In the genomic region with DNA sequence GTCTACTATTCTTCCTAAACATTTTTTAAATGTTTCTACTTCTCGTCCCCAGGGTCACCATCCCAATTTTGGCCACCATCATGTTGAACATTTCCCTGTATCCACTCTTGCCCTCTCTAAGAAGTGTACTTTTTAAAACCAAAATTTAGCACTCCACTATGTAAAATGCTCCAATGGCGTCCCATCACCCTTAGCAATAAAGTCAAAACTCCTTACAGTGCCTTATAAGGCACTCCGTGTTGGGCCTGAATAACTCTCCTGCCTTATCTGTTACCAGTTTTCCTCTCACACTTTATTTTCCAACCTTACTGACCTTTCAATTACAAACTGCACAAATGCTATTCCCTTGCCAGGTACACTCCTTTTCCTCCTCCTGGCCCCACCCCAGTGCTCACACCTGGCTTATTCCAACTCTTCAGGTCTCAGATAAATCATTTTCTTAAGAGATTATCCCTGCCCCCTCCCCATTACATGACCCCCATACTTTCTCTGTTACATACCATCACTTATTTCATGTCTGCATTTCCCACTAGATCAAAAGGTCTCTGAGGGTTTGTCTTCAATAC, we compare ENCODE assay signal across 9 cellular contexts. TPM values are rescaled to one million over a fixed set of nuclear protein-coding genes. Genes with fewer than 3 reads are reported as not detected.
DNase-seq lines count a peak whose midpoint lies in the region; ATAC-seq, FAIRE-seq and TF ChIP-seq lines count a peak whose summit lies in the region.
"Had no signal": no experiment of that assay in that cellular context is flagged by ENCODE, and none has a peak within 500 bp of the region (broad histone marks: within the 10 kb centered on the region; RNA-seq: fewer than 3 reads in every experiment).

No MANE protein-coding gene starts in this region.

- peak; percentile 9 for DNase-seq in NCI-H82 (lab: John Stamatoyannopoulos, UW)
- DNase-seq in NCI-H82 treated with DMSO at 0.1 percent for 48 hours (lab: John Stamatoyannopoulos, UW; ENCODE audit: unreplicated experiment): no peak
- no peak for DNase-seq in glutamatergic neuron
- DNase-seq in GM19239 (ENCODE audit: insufficient read length, low spot score): no peak
- DNase-seq in pons (ENCODE audit: low spot score): no peak
- DNase-seq: C1 segment of cervical spinal cord had no signal

- H3K9me3 Mint-ChIP-seq in glutamatergic neuron (ENCODE audit: unreplicated experiment): peaks cover 2% of the 10 kb centered on the region
- no peaks in the 10 kb centered on the region for H3K9me3 Mint-ChIP-seq in stimulated activated memory B cell treated with anti-CD40 and anti-IgM and Interleukin-4, amounts not matched to agents 10 μg/mL and 1 μg/mL and 100 μg/mL, for 72 hours

- no peak overlapping the region for H3K27ac Mint-ChIP-seq in glutamatergic neuron (ENCODE audit: unreplicated experiment)
- peak overlapping the region; percentile 95 for H3K27ac Mint-ChIP-seq in stimulated activated memory B cell treated with anti-CD40 and anti-IgM and Interleukin-4, amounts not matched to agents 10 μg/mL and 1 μg/mL and 100 μg/mL, for 72 hours

- peak overlapping the region; percentile 92 for H3K4me3 Mint-ChIP-seq in glutamatergic neuron (ENCODE audit: unreplicated experiment)
- H3K4me3 Mint-ChIP-seq in stimulated activated memory B cell treated with anti-CD40 and anti-IgM and Interleukin-4, amounts not matched to agents 10 μg/mL and 1 μg/mL and 100 μg/mL, for 72 hours: peak overlapping the region; percentile 86

- peak overlapping the region; percentile 86 for H3K4me3 ChIP-seq in WI38 (ENCODE audit: low read depth, low read length)

- no peaks in the 10 kb centered on the region for H3K36me3 Mint-ChIP-seq in glutamatergic neuron (ENCODE audit: unreplicated experiment)
- H3K36me3 Mint-ChIP-seq in stimulated activated memory B cell treated with anti-CD40 and anti-IgM and Interleukin-4, amounts not matched to agents 10 μg/mL and 1 μg/mL and 100 μg/mL, for 72 hours: peaks cover 14% of the 10 kb centered on the region

- TF ChIP-seq CTCF in WI38 (IDR thresholded peaks at IDR 0.05; ENCODE audit: low read depth, low read length) (no peak), glutamatergic neuron (IDR thresholded peaks at IDR 0.05; ENCODE audit: partially characterized antibody, unreplicated experiment) (no peak)

- peaks cover 8% of the 10 kb centered on the region for H3K4me1 Mint-ChIP-seq in glutamatergic neuron (ENCODE audit: low read depth, unreplicated experiment)
- H3K4me1 Mint-ChIP-seq in stimulated activated memory B cell treated with anti-CD40 and anti-IgM and Interleukin-4, amounts not matched to agents 10 μg/mL and 1 μg/mL and 100 μg/mL, for 72 hours: peaks cover 37% of the 10 kb centered on the region

- peaks cover 2% of the 10 kb centered on the region for H3K27me3 Mint-ChIP-seq in glutamatergic neuron (ENCODE audit: unreplicated experiment)
- H3K27me3 Mint-ChIP-seq in stimulated activated memory B cell treated with anti-CD40 and anti-IgM and Interleukin-4, amounts not matched to agents 10 μg/mL and 1 μg/mL and 100 μg/mL, for 72 hours: no peaks in the 10 kb centered on the region

- FAIRE-seq in GM19239 (lab: Jason Lieb, UNC): no peak

- ATAC-seq in stimulated activated memory B cell treated with anti-CD40 and anti-IgM and Interleukin-4, amounts not matched to agents 10 μg/mL and 1 μg/mL and 100 μg/mL, for 72 hours: no peak
- ATAC-seq in GM21367 (IDR thresholded peaks at IDR 0.05; ENCODE audit: unreplicated experiment): no peak

RNA-seq across cellular contexts. Expression of a gene that starts 1.3 kb away (rescaled TPM):
- total RNA-seq in glutamatergic neuron (ENCODE audit: unreplicated experiment): 13.8 TPM
